In genomic region chr18:76208632-76209308, GRCh38 we compare ENCODE assay signal across 11 cellular contexts.
DNase-seq lines count a peak whose midpoint lies in the region; ATAC-seq, FAIRE-seq and TF ChIP-seq lines count a peak whose summit lies in the region.
"Had no signal": no experiment of that assay in that cellular context is flagged by ENCODE, and none has a peak within 500 bp of the region (broad histone marks: within the 10 kb centered on the region; RNA-seq: fewer than 3 reads in every experiment).

No MANE protein-coding gene starts in this region.

- H3K9me3 Mint-ChIP-seq in activated CD8-positive, alpha-beta T cell treated with anti-CD3 and anti-CD28 coated beads for 36 hours, result no peaks in the 10 kb centered on the region
- H3K9me3 Mint-ChIP-seq: activated T-cell treated with anti-CD3 and anti-CD28 coated beads, Interleukin-2, amount 50 U/mL, for 4 hours; T-helper 2 cell treated with Interferon-gamma antibody and Interleukin-4, amounts not matched to agents 5 μg/mL and 100 μg/mL, for 36 hours had no signal

- H3K9me2 ChIP-seq in OCI-LY7 (ENCODE audit: insufficient read depth, low read length), result no peaks in the 10 kb centered on the region

- no TSS peak for BruUV-seq in OCI-LY7 (replicated peaks; lab: Mats Ljungman, UMichigan)

- intact Hi-C loops in heart right ventricle (cut with DNase I), result no loop called here
- intact Hi-C loops in cardiac septum (cut with DNase I), result no loop called here
- intact Hi-C loops in activated CD8-positive, alpha-beta T cell treated with anti-CD3 and anti-CD28 coated beads for 36 hours (cut with micrococcal nuclease), result no loop called here
- intact Hi-C loops in OCI-LY7 (cut with micrococcal nuclease; ENCODE audit: unreplicated experiment), result no loop called here

- H3K36me3 ChIP-seq in heart right ventricle (no peaks in the 10 kb centered on the region), mesendoderm (ENCODE audit: control insufficient read depth, insufficient read depth, low read length) (no peaks in the 10 kb centered on the region), OCI-LY7 (ENCODE audit: insufficient read depth, low read length) (no peaks in the 10 kb centered on the region)

- H3K9ac ChIP-seq in mesendoderm (ENCODE audit: low read length), result no peak overlapping the region

- peak in 2 of 8 donors; percentile 51 to 52 for ATAC-seq in heart right ventricle
- peak; percentile 49 for ATAC-seq in activated CD8-positive, alpha-beta T cell treated with anti-CD3 and anti-CD28 coated beads for 36 hours
- ATAC-seq in GM21576 (IDR thresholded peaks at IDR 0.05; ENCODE audit: unreplicated experiment), result no peak

- no peak overlapping the region for H3K4ac ChIP-seq in mesendoderm (ENCODE audit: low read depth, low read length)

- H2AK5ac ChIP-seq in mesendoderm (ENCODE audit: low read length), result no peak overlapping the region

- 28 to 30% methylated on average over 22 of the region's 22 CpGs for WGBS in heart right ventricle, 2 donors
- no CpG with 5 or more reads among the region's 22 CpGs for WGBS in mesendoderm (ENCODE audit: extremely low coverage, insufficient coverage, low lambda C conversion rate)

- H3K9me3 ChIP-seq in heart right ventricle (no peaks in the 10 kb centered on the region), OCI-LY7 (ENCODE audit: low read length) (no peaks in the 10 kb centered on the region)

- H3K79me2 ChIP-seq in mesendoderm (ENCODE audit: control insufficient read depth, insufficient read depth, low read length) (no peaks in the 10 kb centered on the region), OCI-LY7 (ENCODE audit: insufficient read depth, low read depth, low read length) (no peaks in the 10 kb centered on the region)

- FAIRE-seq in RCC 7860 (lab: Jason Lieb, UNC), result no peak

- no peak for DNase-seq in heart right ventricle
- DNase-seq in cardiac septum (ENCODE audit: low spot score), result no peak
- DNase-seq in activated CD8-positive, alpha-beta T cell treated with anti-CD3 and anti-CD28 coated beads for 36 hours, result peak; percentile 11
- DNase-seq in mesendoderm, result peak; percentile 3
- no peak for DNase-seq in OCI-LY7 (ENCODE audit: low spot score)
- no peak for DNase-seq in RCC 7860 (ENCODE audit: low spot score)
- no peak for DNase-seq in pons (ENCODE audit: low spot score)
- DNase-seq: activated T-cell treated with anti-CD3 and anti-CD28 coated beads, Interleukin-2, amount 50 U/mL, for 4 hours; naive B cell had no signal

- H3K27me3 ChIP-seq in heart right ventricle, result peaks cover 0 to 3% (median 0%) of the 10 kb centered on the region in 7 donors
- H3K27me3 ChIP-seq in mesendoderm (ENCODE audit: insufficient read depth, low read length, poor library complexity), result no peaks in the 10 kb centered on the region

- no peak overlapping the region for H4K5ac ChIP-seq in mesendoderm (ENCODE audit: low read length)

- no peaks in the 10 kb centered on the region for H4K20me1 ChIP-seq in OCI-LY7 (ENCODE audit: insufficient read depth, low read length)

- no peak overlapping the region for H3K27ac Mint-ChIP-seq in activated CD8-positive, alpha-beta T cell treated with anti-CD3 and anti-CD28 coated beads for 36 hours
- H3K27ac Mint-ChIP-seq: T-helper 2 cell treated with Interferon-gamma antibody and Interleukin-4, amounts not matched to agents 5 μg/mL and 100 μg/mL, for 36 hours had no signal

- TF ChIP-seq CTCF in heart right ventricle (IDR thresholded peaks at IDR 0.05), result no peak
- TF ChIP-seq CTCF in activated CD8-positive, alpha-beta T cell treated with anti-CD3 and anti-CD28 coated beads for 36 hours (IDR thresholded peaks at IDR 0.05), result no peak
- no peak for TF ChIP-seq CTCF in OCI-LY7 (conservative IDR thresholded peaks at IDR 0.05; ENCODE audit: low read length)

- no peaks in the 10 kb centered on the region for H3K79me1 ChIP-seq in mesendoderm (ENCODE audit: low read length)

- H2AFZ ChIP-seq in OCI-LY7 (ENCODE audit: low read length), result no peak overlapping the region

- H3K4me1 Mint-ChIP-seq in activated CD8-positive, alpha-beta T cell treated with anti-CD3 and anti-CD28 coated beads for 36 hours (ENCODE audit: low read depth), result peaks cover 11% of the 10 kb centered on the region
- H3K4me1 Mint-ChIP-seq: naive B cell had no signal

- H3K36me3 Mint-ChIP-seq in activated CD8-positive, alpha-beta T cell treated with anti-CD3 and anti-CD28 coated beads for 36 hours (ENCODE audit: low read depth), result no peaks in the 10 kb centered on the region
- H3K36me3 Mint-ChIP-seq: naive B cell had no signal

- H3K4me1 ChIP-seq in heart right ventricle, result peaks cover 0 to 4% (median 0%) of the 10 kb centered on the region in 9 donors
- no peaks in the 10 kb centered on the region for H3K4me1 ChIP-seq in mesendoderm (ENCODE audit: control insufficient read depth, low read depth, low read length)
- peaks cover 11% of the 10 kb centered on the region for H3K4me1 ChIP-seq in OCI-LY7 (ENCODE audit: insufficient read depth, low read length, poor library complexity, severe bottlenecking)

- no peak overlapping the region for H3K56ac ChIP-seq in mesendoderm (ENCODE audit: low read length)

- no peak overlapping the region for H2BK120ac ChIP-seq in mesendoderm (ENCODE audit: low read depth, low read length)

- H3K27ac ChIP-seq in heart right ventricle (no peak overlapping the region), mesendoderm (ENCODE audit: low read depth, low read length) (no peak overlapping the region), OCI-LY7 (ENCODE audit: low read depth, low read length, poor library complexity, severe bottlenecking) (no peak overlapping the region)

- no peak overlapping the region for H2BK5ac ChIP-seq in mesendoderm (ENCODE audit: low read length)

- no peak overlapping the region for H3K18ac ChIP-seq in mesendoderm (ENCODE audit: low read length)

- H3K27me3 Mint-ChIP-seq in activated CD8-positive, alpha-beta T cell treated with anti-CD3 and anti-CD28 coated beads for 36 hours, result peaks cover 17% of the 10 kb centered on the region

- no peak overlapping the region for H3K4me2 ChIP-seq in mesendoderm (ENCODE audit: low read length)
- no peak overlapping the region for H3K4me2 ChIP-seq in OCI-LY7 (ENCODE audit: low read length)

- H2BK15ac ChIP-seq in mesendoderm (replicated peaks; ENCODE audit: low read depth), result no peak overlapping the region

- H3K4me3 ChIP-seq in heart right ventricle (peak overlapping the region in 8 of 10 donors; percentile 7 to 40 (median 31)), mesendoderm (ENCODE audit: low read length) (no peak overlapping the region), OCI-LY7 (ENCODE audit: low read depth, low read length, poor library complexity, severe bottlenecking) (no peak overlapping the region)

- H3K23ac ChIP-seq in mesendoderm (ENCODE audit: low read length), result no peak overlapping the region

- no peak overlapping the region for H4K8ac ChIP-seq in mesendoderm (ENCODE audit: low read depth, low read length)

- CTCF ChIA-PET in activated CD8-positive, alpha-beta T cell treated with anti-CD3 and anti-CD28 coated beads for 36 hours (lab: Charles Lee), result no interaction called here
- CTCF ChIA-PET in OCI-LY7 (lab: Charles Lee; ENCODE audit: unreplicated experiment), result no interaction called here

- POLR2A ChIA-PET in activated CD8-positive, alpha-beta T cell treated with anti-CD3 and anti-CD28 coated beads for 36 hours (lab: Charles Lee), result no interaction called here
- POLR2A ChIA-PET in OCI-LY7 (lab: Charles Lee), result no interaction called here

- H3K4me3 Mint-ChIP-seq in activated CD8-positive, alpha-beta T cell treated with anti-CD3 and anti-CD28 coated beads for 36 hours, result no peak overlapping the region
- H3K4me3 Mint-ChIP-seq: activated T-cell treated with anti-CD3 and anti-CD28 coated beads, Interleukin-2, amount 50 U/mL, for 4 hours; naive B cell; T-helper 2 cell treated with Interferon-gamma antibody and Interleukin-4, amounts not matched to agents 5 μg/mL and 100 μg/mL, for 36 hours had no signal

Comparison
In these comparisons a context has a peak if more than half of its experiments do, and no peak if none do; other contexts are left out.
1. DNase-seq: peak in activated CD8-positive, alpha-beta T cell treated with anti-CD3 and anti-CD28 coated beads for 36 hours (single experiment) and mesendoderm (single experiment); none in heart right ventricle (0 of 2), cardiac septum (single experiment), OCI-LY7 (single experiment), RCC 7860 (single experiment) and pons (single experiment).
2. H3K4me3 ChIP-seq: peak in heart right ventricle (8 of 10); none in mesendoderm (single experiment) and OCI-LY7 (single experiment).